Comparison of ENCODE assay signal across 16 cellular contexts in the genomic region with DNA sequence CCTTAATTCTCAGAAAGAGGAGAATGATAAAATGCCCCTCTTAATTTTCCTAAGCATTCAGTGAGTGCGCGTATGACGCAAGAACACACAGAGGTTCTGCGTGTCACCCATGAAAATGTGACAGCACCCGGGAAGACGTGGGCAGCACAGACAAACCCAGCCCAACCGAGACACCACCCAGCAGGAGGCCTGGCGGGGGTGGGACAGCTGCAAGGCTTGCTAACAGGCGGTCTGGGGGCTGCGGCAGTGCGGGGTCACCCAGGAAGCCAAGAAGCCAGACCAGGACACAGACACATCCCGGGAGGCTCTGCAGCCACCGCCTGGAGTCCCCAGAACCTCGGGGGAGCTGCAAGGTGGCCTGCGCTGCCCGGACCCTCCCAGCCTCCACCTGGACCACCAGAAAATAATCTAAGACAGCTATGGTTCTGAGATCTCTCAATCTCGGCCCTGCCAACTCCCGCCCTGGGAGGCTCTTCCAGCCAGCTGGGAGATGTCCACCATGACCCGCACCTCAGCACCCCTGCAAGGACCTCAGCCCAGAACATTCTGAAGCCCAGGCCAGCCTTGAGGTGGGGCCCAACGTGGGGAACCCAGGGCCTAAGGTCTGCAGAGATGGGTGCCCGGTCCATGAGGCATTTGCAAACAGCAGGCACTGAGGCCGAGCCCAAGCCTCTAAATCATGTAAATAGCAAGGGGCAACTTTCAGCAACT. TPM values are rescaled to one million over a fixed set of nuclear protein-coding genes. Genes with fewer than 3 reads are reported as not detected.
DNase-seq lines count a peak whose midpoint lies in the region; ATAC-seq and TF ChIP-seq lines count a peak whose summit lies in the region.
"Had no signal": no experiment of that assay in that cellular context is flagged by ENCODE, and none has a peak within 500 bp of the region (broad histone marks: within the 10 kb centered on the region; RNA-seq: fewer than 3 reads in every experiment).

No MANE protein-coding gene starts in this region.

- 0 out of 2 replicates have a peak, but pooled peaks cover 4% of the 10 kb centered on the region for H3K9me1 ChIP-seq in IMR-90 (ENCODE audit: insufficient read depth, low read length)

- no peak overlapping the region for H3K18ac ChIP-seq in IMR-90 (ENCODE audit: low read depth, low read length)

- CTCF ChIA-PET in IMR-90 (lab: Yijun Ruan, JAX) (no interaction called here), WTC11 (lab: Charles Lee) (interaction anchor here (1.0 kb wide), 1 partner anchor 12 kb away, joined by 3 read pairs; no protein-coding TSS in a partner anchor)

- H3K9me3 ChIP-seq in IMR-90 (ENCODE audit: control insufficient read depth, insufficient read depth, low read length) (no peaks in the 10 kb centered on the region), left ventricle myocardium inferior (replicated peaks) (no peaks in the 10 kb centered on the region), psoas muscle (no peaks in the 10 kb centered on the region), T-helper 17 cell (ENCODE audit: control insufficient read depth, low read length, poor library complexity, severe bottlenecking) (no peaks in the 10 kb centered on the region)
- H3K9me3 ChIP-seq: BE2C, neutrophil had no signal

- ATAC-seq in IMR-90 (ENCODE audit: low read depth) (no peak), WTC11 (no peak), psoas muscle (peak; percentile 17 to 47 (median 35)), T-helper 17 cell (no peak)
- ATAC-seq: activated T-helper 17 cell treated with anti-CD3 and anti-CD28 coated beads, Interleukin-2, amount 50 U/mL, for 72 hours; T-cell had no signal

- H3K9me3 Mint-ChIP-seq in WTC11: no peaks in the 10 kb centered on the region
- H3K9me3 Mint-ChIP-seq: activated T-helper 17 cell treated with anti-CD3 and anti-CD28 coated beads, Interleukin-2, amount 50 U/mL, for 72 hours; immature natural killer cell; T-cell had no signal

- H3K27me3 Mint-ChIP-seq in WTC11 (ENCODE audit: low read depth) (no peaks in the 10 kb centered on the region), T-helper 17 cell (no peaks in the 10 kb centered on the region)
- H3K27me3 Mint-ChIP-seq: activated T-helper 17 cell treated with anti-CD3 and anti-CD28 coated beads, Interleukin-2, amount 50 U/mL, for 72 hours; T-cell had no signal

- in situ Hi-C loops in IMR-90 (cut with MboI; ENCODE audit: low sequenced_read_pairs): no loop called here

- no peak overlapping the region for H2BK5ac ChIP-seq in IMR-90 (ENCODE audit: low read depth, low read length, poor library complexity, severe bottlenecking)

- no peak overlapping the region for H2BK20ac ChIP-seq in IMR-90 (ENCODE audit: low read depth, low read length)

- no peaks in the 10 kb centered on the region for H3K27me3 ChIP-seq in IMR-90 (ENCODE audit: control insufficient read depth, insufficient read depth, low read length)
- no peaks in the 10 kb centered on the region for H3K27me3 ChIP-seq in left ventricle myocardium inferior (ENCODE audit: low read depth)
- H3K27me3 ChIP-seq in psoas muscle (ENCODE audit: insufficient read depth in 3 of 3, low read length in 2 of 3): no peaks in the 10 kb centered on the region
- H3K27me3 ChIP-seq: BE2C, neutrophil had no signal

- no peak overlapping the region for H2AFZ ChIP-seq in IMR-90 (replicated peaks; ENCODE audit: low read length, poor library complexity)

- no peak overlapping the region for H4K91ac ChIP-seq in IMR-90 (ENCODE audit: insufficient read depth, low read depth, low read length)

- H4K8ac ChIP-seq in IMR-90 (ENCODE audit: low read depth in 2 of 2, low read length in 2 of 2): no peak overlapping the region

- no peak for TF ChIP-seq CTCF in IMR-90 (conservative IDR thresholded peaks at IDR 0.05; ENCODE audit: low read depth, low read length)
- no peak for TF ChIP-seq CTCF in WTC11 (IDR thresholded peaks at IDR 0.05)
- TF ChIP-seq CTCF in left ventricle myocardium inferior (IDR thresholded peaks at IDR 0.05; ENCODE audit: borderline replicate concordance): no peak
- TF ChIP-seq CTCF in psoas muscle (IDR thresholded peaks at IDR 0.05): no peak

- dilution Hi-C loops in IMR-90 (cut with HindIII; ENCODE audit: low sequenced_read_pairs, unreplicated experiment): no loop called here

- no peak for TF ChIP-seq POLR2A in IMR-90 (IDR thresholded peaks at IDR 0.05; ENCODE audit: low read depth, low read length)

- H3K4me1 ChIP-seq in IMR-90 (ENCODE audit: control insufficient read depth, insufficient read depth, low read length) (peaks cover 4% of the 10 kb centered on the region; the same call in 1 of the 2 replicates), left ventricle myocardium inferior (peaks cover 41% of the 10 kb centered on the region), psoas muscle (peaks cover 29% of the 10 kb centered on the region)
- H3K4me1 ChIP-seq: BE2C had no signal

- POLR2A ChIA-PET in IMR-90 (lab: Charles Lee; ENCODE audit: unreplicated experiment) (no interaction called here), WTC11 (lab: Charles Lee) (no interaction called here)

- H3K4me3 ChIP-seq in IMR-90 (ENCODE audit: insufficient read depth, low read depth, low read length) (no peak overlapping the region), left ventricle myocardium inferior (no peak overlapping the region), psoas muscle (no peak overlapping the region)

- intact Hi-C loops in IMR-90 (cut with micrococcal nuclease): no loop called here
- intact Hi-C loops in left ventricle myocardium inferior (cut with micrococcal nuclease): no loop called here
- intact Hi-C loops in psoas muscle (cut with DNase I): no loop called here

- no peak overlapping the region for H3K14ac ChIP-seq in IMR-90 (replicated peaks; ENCODE audit: low read depth, low read length)

- H2BK15ac ChIP-seq in IMR-90 (ENCODE audit: low read depth, low read length): no peak overlapping the region

- H3K4ac ChIP-seq in IMR-90 (ENCODE audit: low read depth, low read length): no peak overlapping the region

- no peak for TF ChIP-seq RAD21 in IMR-90 (IDR thresholded peaks at IDR 0.05; ENCODE audit: low read length)

- H2AK9ac ChIP-seq in IMR-90 (replicated peaks; ENCODE audit: low read depth, low read length, poor library complexity): no peak overlapping the region

- H3K27ac Mint-ChIP-seq in WTC11: peak overlapping the region; percentile 72
- no peak overlapping the region for H3K27ac Mint-ChIP-seq in T-helper 17 cell
- H3K27ac Mint-ChIP-seq: activated T-helper 17 cell treated with anti-CD3 and anti-CD28 coated beads, Interleukin-2, amount 50 U/mL, for 72 hours; immature natural killer cell; T-cell had no signal

- no TSS peak for BruUV-seq in IMR-90 (replicated peaks; lab: Mats Ljungman, UMichigan)

- no peak overlapping the region for H3K4me2 ChIP-seq in IMR-90 (ENCODE audit: low read depth, low read length)

- no peak overlapping the region for H4K5ac ChIP-seq in IMR-90 (ENCODE audit: low read depth, low read length)

- H3K36me3 ChIP-seq in IMR-90 (ENCODE audit: control insufficient read depth, insufficient read depth, low read length): peaks cover 64% of the 10 kb centered on the region
- peaks cover 35% of the 10 kb centered on the region for H3K36me3 ChIP-seq in left ventricle myocardium inferior
- H3K36me3 ChIP-seq in psoas muscle (ENCODE audit: insufficient read depth in 1 of 2, low read depth in 1 of 2): peaks cover 0 to 39% of the 10 kb centered on the region in 2 donors

- no peak overlapping the region for H2AK5ac ChIP-seq in IMR-90 (ENCODE audit: low read depth, low read length)

- 84% methylated on average over 11 of the region's 22 CpGs; no CpG with 5 or more reads in 1 of the 2 experiments for WGBS in IMR-90 (ENCODE audit: extremely low coverage in 2 of 2, insufficient read length in 1 of 2), 2 experiments
- WGBS in psoas muscle, 3 donors: 58 to 78% (median 61%) methylated on average over 20 to 22 of the region's 22 CpGs

- H3K4me3 Mint-ChIP-seq in WTC11: no peak overlapping the region
- H3K4me3 Mint-ChIP-seq in T-helper 17 cell: no peak overlapping the region
- H3K4me3 Mint-ChIP-seq: activated T-helper 17 cell treated with anti-CD3 and anti-CD28 coated beads, Interleukin-2, amount 50 U/mL, for 72 hours; immature natural killer cell; T-cell had no signal

- H2BK120ac ChIP-seq in IMR-90 (ENCODE audit: low read depth, low read length): no peak overlapping the region

- peaks cover 23% of the 10 kb centered on the region for H3K36me3 Mint-ChIP-seq in WTC11
- no peaks in the 10 kb centered on the region for H3K36me3 Mint-ChIP-seq in T-helper 17 cell (ENCODE audit: low read depth)

- H4K20me1 ChIP-seq in IMR-90 (ENCODE audit: insufficient read depth, low read length): peaks cover 85% of the 10 kb centered on the region

- H3K4me1 Mint-ChIP-seq in WTC11: no peaks in the 10 kb centered on the region
- peaks cover 10% of the 10 kb centered on the region for H3K4me1 Mint-ChIP-seq in T-helper 17 cell
- H3K4me1 Mint-ChIP-seq: activated T-helper 17 cell treated with anti-CD3 and anti-CD28 coated beads, Interleukin-2, amount 50 U/mL, for 72 hours had no signal

- H3K9ac ChIP-seq in IMR-90 (ENCODE audit: low read depth, low read length): no peak overlapping the region

- no peak overlapping the region for H3K23ac ChIP-seq in IMR-90 (ENCODE audit: low read depth, low read length)

- H3K27ac ChIP-seq in IMR-90 (ENCODE audit: insufficient read depth, low read length) (no peak overlapping the region), left ventricle myocardium inferior (replicated peaks) (peak overlapping the region; percentile 1), psoas muscle (peak overlapping the region; percentile 58)
- H3K27ac ChIP-seq: neutrophil had no signal

- DNase-seq in IMR-90 (no peak), WTC11 (ENCODE audit: low spot score) (no peak), left ventricle myocardium inferior (peak; percentile 14), psoas muscle (peak; percentile 29 to 49), T-helper 17 cell (no peak), iPS-NIHi7 (ENCODE audit: extremely low spot score) (no peak), DMS114 treated with DMSO at 0.1 percent for 48 hours (lab: John Stamatoyannopoulos, UW; ENCODE audit: unreplicated experiment) (no peak)
- DNase-seq: BE2C, DMS53, immature natural killer cell, mammary epithelial cell, NCI-H2107, small intestine, T-cell had no signal

- H3K79me1 ChIP-seq in IMR-90 (ENCODE audit: low read depth in 1 of 2, low read length in 2 of 2): peaks cover 0 to 69% of the 10 kb centered on the region in 2 experiments; a peak in 2 of 4 replicates

- H3K56ac ChIP-seq in IMR-90 (ENCODE audit: extremely low read depth, insufficient read depth, low read length): no peak overlapping the region

TF ChIP-seq in IMR-90, 13 proteins besides CTCF, POLR2A, EP300 and RAD21 (continues in another document):
- peak; percentile 75 for TF ChIP-seq CEBPB (IDR thresholded peaks at IDR 0.05; ENCODE audit: low read depth, low read length)

RNA-seq across cellular contexts. Expression of gene BRD1, which starts 47.2 kb away (rescaled TPM):
- total RNA-seq in IMR-90 (2012; rRNA removed): 10.0 and 10.8 TPM in 2 replicates
- polyA plus RNA-seq in IMR-90 (2012; rRNA removed): 9.4 and 10.6 TPM in 2 replicates
- polyA plus RNA-seq in IMR-90 (2012; cell fraction: cytosol; rRNA removed): 8.0 and 8.3 TPM in 2 replicates
- polyA plus RNA-seq in IMR-90 (2012; cell fraction: nucleus; rRNA removed; ENCODE audit: low replicate concordance): 42.9 and 49.7 TPM in 2 replicates
- total RNA-seq in WTC11 (2021): 36.4 to 37.9 TPM (median 36.6 TPM) in 3 replicates
- 14.9 TPM for total RNA-seq in left ventricle myocardium inferior
- 10 to 100 TPM; 16.9 to 22.9 (median 20.3) TPM for total RNA-seq in psoas muscle
- 10 to 100 TPM in 2 of 3 donors, 1 to 10 TPM in 1; 7.9 to 12.8 (median 10.1) TPM for polyA plus RNA-seq in psoas muscle
- total RNA-seq in T-helper 17 cell: 100 to 1,000 TPM; 127 to 153 TPM

Comparison
In these comparisons a context has a peak if more than half of its experiments do, and no peak if none do; other contexts are left out.
1. ATAC-seq: peak in psoas muscle (4 of 4); none in IMR-90 (single experiment), WTC11 (single experiment) and T-helper 17 cell (single experiment).
2. DNase-seq: peak in left ventricle myocardium inferior (single experiment) and psoas muscle (2 of 2); none in IMR-90 (single experiment), WTC11 (single experiment), T-helper 17 cell (0 of 3), iPS-NIHi7 (single experiment) and DMS114 treated with DMSO at 0.1 percent for 48 hours (single experiment).